ENCODE assay signal across 8 cellular contexts in the genomic region with DNA sequence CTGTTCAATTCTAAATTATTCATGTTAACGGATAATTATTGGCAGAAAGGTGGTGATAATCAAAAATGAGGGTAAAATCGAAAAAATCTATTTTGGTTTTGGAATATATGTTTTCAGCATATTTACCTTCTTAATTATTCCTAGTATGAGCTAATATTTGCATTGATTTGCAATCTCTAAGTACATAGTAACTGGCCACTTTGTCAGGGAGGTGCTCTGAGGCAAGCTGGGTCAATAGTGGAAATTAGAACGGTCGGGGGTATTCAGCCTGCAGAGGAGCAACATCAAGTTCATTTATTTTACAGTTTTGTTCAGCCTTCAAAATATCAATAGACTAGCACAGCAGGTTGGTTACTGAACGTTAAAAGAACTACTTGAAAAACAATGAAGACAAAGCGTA. TPM values are rescaled to one million over a fixed set of nuclear protein-coding genes. Genes with fewer than 3 reads are reported as not detected.
DNase-seq lines count a peak whose midpoint lies in the region; ATAC-seq, FAIRE-seq and TF ChIP-seq lines count a peak whose summit lies in the region.

No MANE protein-coding gene starts in this region.

- H3K27me3 ChIP-seq in GM12878 (replicated peaks in 1 of 2; ENCODE audit: control insufficient read depth in 2 of 2, insufficient read depth in 2 of 2, low read length in 1 of 2), result no peaks in the 10 kb centered on the region

- H3K4me2 ChIP-seq in GM12878 (ENCODE audit: control insufficient read depth, insufficient read depth), result peak overlapping the region; percentile 68; the same call in 1 of the 2 replicates

- H3K4me3 ChIP-seq in AG04449 (ENCODE audit: low read depth, low read length) (peak overlapping the region; percentile 87), GM12878 (peak overlapping the region; percentile 99)

- H3K9me3 ChIP-seq in GM12878 (replicated peaks; ENCODE audit: control insufficient read depth, insufficient read depth, low read length), result no peaks in the 10 kb centered on the region

- intact Hi-C loops in GM12878 (cut with micrococcal nuclease; ENCODE audit: unreplicated experiment), result loop anchor here (5.0 kb wide), 1 partner anchor 46 kb away; no protein-coding TSS in a partner anchor

- POLR2A ChIA-PET in AG04449 (lab: Yijun Ruan, JAX), result interaction anchor here (3.1 kb wide), 1 partner anchor 122 kb away, joined by 15 read pairs; a partner anchor contains a TSS
- POLR2A ChIA-PET in GM12878 (lab: Charles Lee), result interaction anchor here (1.4 to 3.2 kb wide), 2 partner anchors 12 kb away, joined by 4 to 28 read pairs; no protein-coding TSS in a partner anchor

- peak overlapping the region; percentile 100 for H3K27ac Mint-ChIP-seq in mesothelial cell of epicardium

- peak overlapping the region; percentile 99 for H3K4me3 Mint-ChIP-seq in mesothelial cell of epicardium

- no peak overlapping the region for H3K9ac ChIP-seq in GM12878 (ENCODE audit: control insufficient read depth, insufficient read depth, low read length)

- TF ChIP-seq EP300 in GM12878 (IDR thresholded peaks at IDR 0.05; ENCODE audit: borderline replicate concordance in 1 of 2, control insufficient read depth in 1 of 2, low read depth in 2 of 2, low read length in 2 of 2), result no peak

- FAIRE-seq in GM12878 (lab: Jason Lieb, UNC), result no peak

- H3K36me3 ChIP-seq in GM12878 (ENCODE audit: control insufficient read depth in 2 of 2, insufficient read depth in 2 of 2, low read length in 1 of 2), result 0 out of 4 replicates have a peak, but pooled peaks cover 0 to 4% of the 10 kb centered on the region in 2 experiments

- H3K4me1 ChIP-seq in GM12878 (ENCODE audit: control insufficient read depth, insufficient read depth, low read length), result no peaks in the 10 kb centered on the region

- 84% methylated on average over 6 of the region's 6 CpGs for WGBS in GM12878 (ENCODE audit: insufficient coverage, insufficient replicate concordance, low lambda C conversion rate, missing lambda C conversion rate)

- SMC1A ChIA-PET in GM12878 (lab: Charles Lee; ENCODE audit: uncharacterized antibody, unreplicated experiment), result interaction anchor here (1.0 to 8.5 kb wide), 7 partner anchors 11 to 56 kb away, joined by 3 to 73 read pairs (median 6); no protein-coding TSS in a partner anchor

- CTCF ChIA-PET in AG04449 (lab: Yijun Ruan, JAX) (interaction anchor here (0.8 to 3.7 kb wide), 6 partner anchors 9 to 63 kb away, joined by 3 to 29 read pairs (median 5); no protein-coding TSS in a partner anchor), GM12878 (lab: Yijun Ruan, JAX) (interaction anchor here (1.8 to 2.2 kb wide), 3 partner anchors 12 to 47 kb away, joined by 5 to 10 read pairs (median 9); no protein-coding TSS in a partner anchor)

- H3K27me3 Mint-ChIP-seq in mesothelial cell of epicardium (ENCODE audit: low read depth), result no peaks in the 10 kb centered on the region

- DNase-seq in AG04449 (ENCODE audit: low read depth, low spot score), result no peak
- DNase-seq in NCI-H1092 (lab: John Stamatoyannopoulos, UW), result peak; percentile 10
- no peak for DNase-seq in GM12878 (ENCODE audit: low read depth, low spot score)
- DNase-seq in mesothelial cell of epicardium (ENCODE audit: low spot score in 2 of 2, unreplicated experiment in 2 of 2), result no peak
- no peak for DNase-seq in GM13976 (ENCODE audit: low spot score)
- no peak for DNase-seq in cerebellar nuclear complex (lab: John Stamatoyannopoulos, UW)

- no peak for ATAC-seq in GM12878
- no peak for ATAC-seq in HG03571 (IDR thresholded peaks at IDR 0.05; ENCODE audit: unreplicated experiment)
- no peak for ATAC-seq in HG03439 (IDR thresholded peaks at IDR 0.05; ENCODE audit: unreplicated experiment)

- H3K4me1 Mint-ChIP-seq in mesothelial cell of epicardium, result peaks cover 59% of the 10 kb centered on the region

- no peak for TF ChIP-seq CTCF in AG04449 (IDR thresholded peaks at IDR 0.05; ENCODE audit: insufficient read depth, low read length, missing control alignments)
- TF ChIP-seq CTCF in GM12878 (IDR thresholded peaks at IDR 0.05 in 2 of 3, conservative IDR thresholded peaks at IDR 0.05 in 1 of 3; ENCODE audit: control insufficient read depth in 2 of 3, extremely low read depth in 1 of 3, insufficient read depth in 1 of 3, low read depth in 3 of 3, low read length in 3 of 3), result no peak
- TF ChIP-seq CTCF in mesothelial cell of epicardium (IDR thresholded peaks at IDR 0.05; ENCODE audit: unreplicated experiment), result no peak
- no peak for TF ChIP-seq CTCF in GM13976 (IDR thresholded peaks at IDR 0.05; ENCODE audit: borderline replicate concordance, control extremely low read depth, extremely low read depth, insufficient read depth, missing control alignments)

- H4K20me1 ChIP-seq in GM12878 (ENCODE audit: control insufficient read depth, insufficient read depth), result no peaks in the 10 kb centered on the region

- no peaks in the 10 kb centered on the region for H3K9me3 Mint-ChIP-seq in mesothelial cell of epicardium

- H3K27ac ChIP-seq in GM12878 (ENCODE audit: control insufficient read depth, insufficient read depth), result no peak overlapping the region

- no peak for TF ChIP-seq POLR2A in GM12878 (IDR thresholded peaks at IDR 0.05; ENCODE audit: low read depth, low read length)

- peaks cover 30% of the 10 kb centered on the region for H3K79me2 ChIP-seq in GM12878 (ENCODE audit: control insufficient read depth, insufficient read depth, low read length)

- H2AFZ ChIP-seq in GM12878 (ENCODE audit: control insufficient read depth, low read depth, low read length), result no peak overlapping the region

- in situ Hi-C loops in GM12878 (cut with MboI), result no loop called here
- in situ Hi-C loops in GM13976 (cut with MboI; ENCODE audit: low sequenced_read_pairs, unreplicated experiment), result no loop called here

- TF ChIP-seq RAD21 in GM12878 (IDR thresholded peaks at IDR 0.05; ENCODE audit: insufficient read depth, low read depth, low read length), result no peak

- RAD21 ChIA-PET in GM12878 (lab: Charles Lee; ENCODE audit: unreplicated experiment), result interaction anchor here (1.7 to 4.7 kb wide), 2 partner anchors 11 to 160 kb away, joined by 4 to 29 read pairs; no protein-coding TSS in a partner anchor

- peaks cover 5% of the 10 kb centered on the region for H3K36me3 Mint-ChIP-seq in mesothelial cell of epicardium

- no TSS peak for BruUV-seq in GM12878 (replicated peaks; lab: Mats Ljungman, UMichigan)

TF ChIP-seq in GM12878, 131 proteins besides CTCF, POLR2A, EP300 and RAD21:
- TF ChIP-seq FOXK2 (IDR thresholded peaks at IDR 0.05), result no peak
- TF ChIP-seq, protein P1, sequence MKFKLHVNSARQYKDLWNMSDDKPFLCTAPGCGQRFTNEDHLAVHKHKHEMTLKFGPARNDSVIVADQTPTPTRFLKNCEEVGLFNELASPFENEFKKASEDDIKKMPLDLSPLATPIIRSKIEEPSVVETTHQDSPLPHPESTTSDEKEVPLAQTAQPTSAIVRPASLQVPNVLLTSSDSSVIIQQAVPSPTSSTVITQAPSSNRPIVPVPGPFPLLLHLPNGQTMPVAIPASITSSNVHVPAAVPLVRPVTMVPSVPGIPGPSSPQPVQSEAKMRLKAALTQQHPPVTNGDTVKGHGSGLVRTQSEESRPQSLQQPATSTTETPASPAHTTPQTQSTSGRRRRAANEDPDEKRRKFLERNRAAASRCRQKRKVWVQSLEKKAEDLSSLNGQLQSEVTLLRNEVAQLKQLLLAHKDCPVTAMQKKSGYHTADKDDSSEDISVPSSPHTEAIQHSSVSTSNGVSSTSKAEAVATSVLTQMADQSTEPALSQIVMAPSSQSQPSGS (IDR thresholded peaks at IDR 0.05; ENCODE audit: low read length), result 0 out of 2 replicates have a peak, but pooled peaks have one; percentile 2
TF ChIP-seq in GM12878: peak in this region for 1.

RNA-seq across cellular contexts. Expression of a gene that starts 1.8 kb away (rescaled TPM):
- total RNA-seq in GM12878 (2013; cell fraction: nucleolus; rRNA removed), result 24.1 and 24.8 TPM in 2 replicates
- total RNA-seq in GM12878 (2014; rRNA removed) (8.4 and 8.7 TPM in 2 replicates), GM12878 (2014; rRNA removed; fragmentation: Illumina TruSeq; extraction: Trizol) (9.2 and 9.9 TPM in 2 replicates), GM12878 (2021) (20.7 and 24.9 TPM in 2 replicates), mesothelial cell of epicardium (48.5 to 50.7 TPM (median 48.9 TPM) in 3 replicates)
- polyA plus RNA-seq in GM12878 (2011; ENCODE audit: low read depth), result 2.8 TPM
- polyA plus RNA-seq in GM12878 (2011; rRNA removed) (4.3 and 7.4 TPM in 2 replicates), GM12878 (2014; fragmentation: Illumina TruSeq; extraction: Trizol) (8.2 and 10.7 TPM in 2 replicates), GM12878 (2014; fragmentation: Nextera tagmentation; extraction: Ambion mirVana) (1 to 10 TPM; 1.7 to 1.8 TPM), GM12878 (2014; rRNA removed) (5.8 and 5.9 TPM in 2 replicates), GM12878 (2016; fragmentation: Nextera tagmentation; extraction: Ambion mirVana) (1 to 10 TPM; 1.7 to 2.3 TPM)
- polyA plus RNA-seq in GM12878 (2011; cell fraction: cytosol; rRNA removed), result 4.5 and 6.7 TPM in 2 replicates
- polyA plus RNA-seq in GM12878 (2011; cell fraction: nucleus; rRNA removed), result 4.3 and 5.6 TPM in 2 replicates
- polyA plus RNA-seq in GM12878 (2012), result 3.8 and 5.9 TPM in 2 replicates
- 11.5 and 17.3 TPM in 2 replicates for polyA minus RNA-seq in GM12878 (2011; rRNA and poly(A)+ RNA removed)
- polyA minus RNA-seq in GM12878 (2011; cell fraction: cytosol; rRNA and poly(A)+ RNA removed), result 2.8 and 4.4 TPM in 2 replicates
- 3.5 and 6.0 TPM in 2 replicates for polyA minus RNA-seq in GM12878 (2011; cell fraction: nucleus; rRNA and poly(A)+ RNA removed)

RNA-seq across cellular contexts. Expression of a gene that starts 58.9 kb away (rescaled TPM):
- 160 and 169 TPM in 2 replicates for total RNA-seq in GM12878 (2013; cell fraction: nucleolus; rRNA removed)
- total RNA-seq in GM12878 (2014; rRNA removed), result 29.3 and 32.7 TPM in 2 replicates
- 38.0 and 38.4 TPM in 2 replicates for total RNA-seq in GM12878 (2014; rRNA removed; fragmentation: Illumina TruSeq; extraction: Trizol)
- 25.5 and 28.4 TPM in 2 replicates for total RNA-seq in GM12878 (2021)
- 12.9 TPM for polyA plus RNA-seq in GM12878 (2011; ENCODE audit: low read depth)
- 44.9 and 62.1 TPM in 2 replicates for polyA plus RNA-seq in GM12878 (2011; rRNA removed)
- 18.4 and 20.7 TPM in 2 replicates for polyA plus RNA-seq in GM12878 (2011; cell fraction: cytosol; rRNA removed)
- 74.4 and 75.6 TPM in 2 replicates for polyA plus RNA-seq in GM12878 (2011; cell fraction: nucleus; rRNA removed)
- polyA plus RNA-seq in GM12878 (2012), result 17.4 and 24.6 TPM in 2 replicates
- 42.5 and 61.4 TPM in 2 replicates for polyA plus RNA-seq in GM12878 (2014; fragmentation: Illumina TruSeq; extraction: Trizol)
- 10 to 100 TPM; 24.4 to 28.7 TPM for polyA plus RNA-seq in GM12878 (2014; fragmentation: Nextera tagmentation; extraction: Ambion mirVana)
- 27.3 and 31.0 TPM in 2 replicates for polyA plus RNA-seq in GM12878 (2014; rRNA removed)
- polyA plus RNA-seq in GM12878 (2016; fragmentation: Nextera tagmentation; extraction: Ambion mirVana), result 10 to 100 TPM; 46.7 to 48.7 TPM
- 22.0 and 34.3 TPM in 2 replicates for polyA minus RNA-seq in GM12878 (2011; rRNA and poly(A)+ RNA removed)
- polyA minus RNA-seq in GM12878 (2011; cell fraction: cytosol; rRNA and poly(A)+ RNA removed), result 4.3 and 11.5 TPM in 2 replicates
- polyA minus RNA-seq in GM12878 (2011; cell fraction: nucleus; rRNA and poly(A)+ RNA removed), result 43.2 and 51.1 TPM in 2 replicates
- total RNA-seq in mesothelial cell of epicardium, result 51.3 to 56.5 TPM (median 53.0 TPM) in 3 replicates
